Comparison of ENCODE assay signal across 23 cellular contexts in genomic region chr11:47969401-47969800, GRCh38. TPM values are rescaled to one million over a fixed set of nuclear protein-coding genes. Genes with fewer than 3 reads are reported as not detected.
DNase-seq lines count a peak whose midpoint lies in the region; ATAC-seq, FAIRE-seq and TF ChIP-seq lines count a peak whose summit lies in the region.
"Had no signal": no experiment of that assay in that cellular context is flagged by ENCODE, and none has a peak within 500 bp of the region (broad histone marks: within the 10 kb centered on the region; RNA-seq: fewer than 3 reads in every experiment).

No MANE protein-coding gene starts in this region.

- no peak overlapping the region for H3K4me3 Mint-ChIP-seq in naive thymus-derived CD4-positive, alpha-beta T cell
- H3K4me3 Mint-ChIP-seq: CD8-positive, alpha-beta T cell had no signal

- TF ChIP-seq RAD21 in K562 (CRISPR knock-in tag; conservative IDR thresholded peaks at IDR 0.05 in 1 of 2, IDR thresholded peaks at IDR 0.05 in 1 of 2) = no peak

- no peaks in the 10 kb centered on the region for H3K9me3 Mint-ChIP-seq in naive thymus-derived CD4-positive, alpha-beta T cell
- H3K9me3 Mint-ChIP-seq: CD8-positive, alpha-beta T cell; IgD-negative memory B cell had no signal

- no peak overlapping the region for H3K4me3 ChIP-seq in OCI-LY1 (ENCODE audit: low read depth, low read length, poor library complexity, severe bottlenecking)
- H3K4me3 ChIP-seq in K562 = no peak overlapping the region
- H3K4me3 ChIP-seq in naive thymus-derived CD4-positive, alpha-beta T cell (ENCODE audit: low read length) = no peak overlapping the region
- H3K4me3 ChIP-seq: A549, Peyer's patch had no signal

- H3F3A ChIP-seq in OCI-LY1 (ENCODE audit: insufficient read depth, low read length) = no peaks in the 10 kb centered on the region

- TF ChIP-seq POLR2A in K562 (conservative IDR thresholded peaks at IDR 0.05) = no peak

- ATAC-seq in K562 (no peak), HG03159 (IDR thresholded peaks at IDR 0.05; ENCODE audit: unreplicated experiment) (no peak), GM19324 (IDR thresholded peaks at IDR 0.05; ENCODE audit: low FRiP score, unreplicated experiment) (no peak), HG02970 (IDR thresholded peaks at IDR 0.05; ENCODE audit: low FRiP score, unreplicated experiment) (no peak)
- peak; percentile 27 for ATAC-seq in naive thymus-derived CD4-positive, alpha-beta T cell
- ATAC-seq: A549; CD8-positive, alpha-beta T cell had no signal

- H3K36me3 ChIP-seq in OCI-LY1 (ENCODE audit: insufficient read depth, low read length) = no peaks in the 10 kb centered on the region
- H3K36me3 ChIP-seq in K562 (ENCODE audit: control insufficient read depth, insufficient read depth, low read length) = no peaks in the 10 kb centered on the region
- no peaks in the 10 kb centered on the region for H3K36me3 ChIP-seq in naive thymus-derived CD4-positive, alpha-beta T cell (ENCODE audit: control insufficient read depth in 2 of 3, insufficient read depth in 3 of 3, low read length in 3 of 3)
- H3K36me3 ChIP-seq: Peyer's patch had no signal

- TF ChIP-seq CTCF in OCI-LY1 (IDR thresholded peaks at IDR 0.05; ENCODE audit: low read length) (no peak), K562 (IDR thresholded peaks at IDR 0.05 in 2 of 3, conservative IDR thresholded peaks at IDR 0.05 in 1 of 3; ENCODE audit: insufficient read depth in 2 of 3, low read depth in 1 of 3, low read length in 3 of 3) (no peak)

- no peaks in the 10 kb centered on the region for H3K27me3 Mint-ChIP-seq in naive thymus-derived CD4-positive, alpha-beta T cell
- H3K27me3 Mint-ChIP-seq: IgD-negative memory B cell had no signal

- no peaks in the 10 kb centered on the region for H3K27me3 ChIP-seq in OCI-LY1 (ENCODE audit: insufficient read depth, low read length)
- H3K27me3 ChIP-seq in K562 (ENCODE audit: control insufficient read depth in 2 of 2, insufficient read depth in 2 of 2, low read length in 2 of 2) = no peaks in the 10 kb centered on the region
- no peaks in the 10 kb centered on the region for H3K27me3 ChIP-seq in naive thymus-derived CD4-positive, alpha-beta T cell (ENCODE audit: control insufficient read depth in 2 of 2, insufficient read depth in 2 of 2, low read length in 2 of 2)
- H3K27me3 ChIP-seq: Peyer's patch had no signal

- in situ Hi-C loops in K562 (cut with MboI) = no loop called here

- H3K9me2 ChIP-seq in OCI-LY1 (ENCODE audit: low read depth, low read length) = no peaks in the 10 kb centered on the region

- H4K20me1 ChIP-seq in OCI-LY1 (ENCODE audit: insufficient read depth, low read length) = no peaks in the 10 kb centered on the region
- no peaks in the 10 kb centered on the region for H4K20me1 ChIP-seq in K562 (replicated peaks; ENCODE audit: control insufficient read depth, insufficient read depth, low read length)

- H3K4me2 ChIP-seq in OCI-LY1 (ENCODE audit: low read length) (no peak overlapping the region), K562 (ENCODE audit: insufficient read depth, low read length) (no peak overlapping the region)
- H3K4me2 ChIP-seq: A549 had no signal

- H2AFZ ChIP-seq in OCI-LY1 (ENCODE audit: low read length) (no peak overlapping the region), K562 (ENCODE audit: low read depth, low read length) (0 out of 2 replicates have a peak overlapping the region, but pooled peaks have one; percentile 39)

- peaks cover 0 to 14% (median 4%) of the 10 kb centered on the region in 7 donors for H3K4me1 Mint-ChIP-seq in naive thymus-derived CD4-positive, alpha-beta T cell

- 84% methylated on average over 8 of the region's 8 CpGs for WGBS in K562 (ENCODE audit: insufficient coverage, low coverage, missing lambda C conversion rate)

- POLR2A ChIA-PET in K562 (lab: Yijun Ruan, JAX) = interaction anchor here (1.0 to 1.6 kb wide), 3 partner anchors 14 to 17 kb away, joined by 3 to 4 read pairs (median 4); no protein-coding TSS in a partner anchor
- POLR2A ChIA-PET in naive thymus-derived CD4-positive, alpha-beta T cell (lab: Charles Lee) = no interaction called here

- H3K36me3 Mint-ChIP-seq in naive thymus-derived CD4-positive, alpha-beta T cell = no peaks in the 10 kb centered on the region
- H3K36me3 Mint-ChIP-seq: CD8-positive, alpha-beta T cell; IgD-negative memory B cell had no signal

- H3K9ac ChIP-seq in OCI-LY1 (ENCODE audit: low read length) = no peak overlapping the region
- H3K9ac ChIP-seq in K562 (ENCODE audit: insufficient read depth in 1 of 2, low read depth in 2 of 2, low read length in 2 of 2) = no peak overlapping the region

- no peak for FAIRE-seq in K562 (lab: Jason Lieb, UNC)
- FAIRE-seq: A549, G401.6, H1 had no signal

- peak overlapping the region in 2 of 9 donors; percentile 68 to 76 for H3K27ac Mint-ChIP-seq in naive thymus-derived CD4-positive, alpha-beta T cell
- H3K27ac Mint-ChIP-seq: CD8-positive, alpha-beta T cell had no signal

- no TSS peak for BruUV-seq in K562 (replicated peaks; lab: Mats Ljungman, UMichigan)

- H3K4me1 ChIP-seq in OCI-LY1 (ENCODE audit: insufficient read depth, low read length, severe bottlenecking) = peaks cover 29% of the 10 kb centered on the region
- peaks cover 0 to 3% of the 10 kb centered on the region in 2 experiments; a peak in 1 of 5 replicates for H3K4me1 ChIP-seq in K562 (replicated peaks in 1 of 2; ENCODE audit: control insufficient read depth in 2 of 2, insufficient read depth in 2 of 2, low read length in 2 of 2)
- no peaks in the 10 kb centered on the region for H3K4me1 ChIP-seq in naive thymus-derived CD4-positive, alpha-beta T cell (ENCODE audit: control insufficient read depth in 2 of 2, insufficient read depth in 2 of 2, low read length in 2 of 2)
- H3K4me1 ChIP-seq: Caco-2 had no signal

- H3K9me3 ChIP-seq in OCI-LY1 (ENCODE audit: low read length) (no peaks in the 10 kb centered on the region), K562 (replicated peaks; ENCODE audit: control insufficient read depth, insufficient read depth, low read depth, low read length) (no peaks in the 10 kb centered on the region)
- H3K9me3 ChIP-seq in naive thymus-derived CD4-positive, alpha-beta T cell (ENCODE audit: control insufficient read depth in 2 of 3, low read length in 3 of 3) = no peaks in the 10 kb centered on the region
- H3K9me3 ChIP-seq: A549, Caco-2, Peyer's patch had no signal

- H3K9me1 ChIP-seq in K562 (ENCODE audit: control insufficient read depth, insufficient read depth, low read length) = no peaks in the 10 kb centered on the region

- H3K27ac ChIP-seq in OCI-LY1 (ENCODE audit: low read depth, low read length, poor library complexity, severe bottlenecking) = peak overlapping the region; percentile 32
- H3K27ac ChIP-seq in K562 (ENCODE audit: extremely low read depth, low read depth, low read length) = no peak overlapping the region
- H3K27ac ChIP-seq in naive thymus-derived CD4-positive, alpha-beta T cell (ENCODE audit: low read depth, low read length) = no peak overlapping the region
- H3K27ac ChIP-seq: A549, C4-2B, Peyer's patch had no signal

- CTCF ChIA-PET in K562 (lab: Yijun Ruan, JAX; ENCODE audit: low intra/inter-chr PET ratio) = no interaction called here
- CTCF ChIA-PET in naive thymus-derived CD4-positive, alpha-beta T cell (lab: Charles Lee) = no interaction called here

- H3K79me2 ChIP-seq in OCI-LY1 (ENCODE audit: insufficient read depth, low read length) (no peaks in the 10 kb centered on the region), K562 (ENCODE audit: control insufficient read depth, insufficient read depth, low read length) (no peaks in the 10 kb centered on the region)

- TF ChIP-seq EP300 in K562 (IDR thresholded peaks at IDR 0.05; ENCODE audit: low read length) = no peak

- intact Hi-C loops in K562 (cut with micrococcal nuclease) = no loop called here
- intact Hi-C loops in naive thymus-derived CD4-positive, alpha-beta T cell (cut with micrococcal nuclease) = no loop called here

- DNase-seq in K562 (ENCODE audit: extremely low read depth in 1 of 4, low spot score in 3 of 4) = no peak
- DNase-seq in naive thymus-derived CD4-positive, alpha-beta T cell = no peak
- no peak for DNase-seq in activated CD4-positive, CD25-positive, alpha-beta regulatory T cell treated with anti-CD3 and anti-CD28 coated beads, Interleukin-2, amount 50 U/mL, for 72 hours
- DNase-seq: Caco-2; CD8-positive, alpha-beta T cell; HCEC 1CT; NCI-H1048; NCI-H1417; NCI-H1694; NCI-H2029 treated with DMSO at 0.1 percent for 48 hours; NCI-H446 treated with DMSO at 0.1 percent for 48 hours; NCI-H526 treated with DMSO at 0.1 percent for 48 hours; Peyer's patch; SHP77 treated with DMSO at 0.1 percent for 48 hours had no signal

TF ChIP-seq in K562, 482 proteins besides CTCF, POLR2A, EP300 and RAD21 (continues in another document):
- no peak for TF ChIP-seq ZFP30 (CRISPR knock-in tag; IDR thresholded peaks at IDR 0.05; ENCODE audit: borderline replicate concordance)
- no peak for TF ChIP-seq USF2 (CRISPR knock-in tag; IDR thresholded peaks at IDR 0.05)
- no peak for TF ChIP-seq TAL1 (IDR thresholded peaks at IDR 0.05)

RNA-seq across cellular contexts. Expression of gene PTPRJ, which starts 11.0 kb away (rescaled TPM):
- total RNA-seq in K562 (2011; cell fraction: chromatin; rRNA removed; ENCODE audit: low replicate concordance) = 6.8 and 11.6 TPM in 2 replicates
- total RNA-seq in K562 (2011; cell fraction: nucleolus; rRNA removed) = 3.7 and 3.8 TPM in 2 replicates
- total RNA-seq in K562 (2011; cell fraction: nucleoplasm; rRNA removed) = 6.5 and 12.5 TPM in 2 replicates
- 3.8 and 5.0 TPM in 2 replicates for total RNA-seq in K562 (2014; rRNA removed)
- 6.7 and 7.1 TPM in 2 replicates for total RNA-seq in K562 (2014; rRNA removed; fragmentation: Illumina TruSeq; extraction: Trizol)
- total RNA-seq in K562 (2015; rRNA removed; fragmentation: Illumina TruSeq; extraction: Trizol) = 7.1 TPM in 2 replicates
- total RNA-seq in K562 (2021) = 10.2 and 10.7 TPM in 2 replicates
- polyA plus RNA-seq in K562 (2011; rRNA removed) = 3.8 and 4.8 TPM in 2 replicates
- polyA plus RNA-seq in K562 (2011; cell fraction: cytosol; rRNA removed) = 3.3 and 3.5 TPM in 2 replicates
- 2.5 and 3.5 TPM in 2 replicates for polyA plus RNA-seq in K562 (2011; cell fraction: nucleus; rRNA removed)
- 4.9 and 6.3 TPM in 2 replicates for polyA plus RNA-seq in K562 (2012)
- 5.7 and 5.8 TPM in 2 replicates for polyA plus RNA-seq in K562 (2014; fragmentation: Illumina TruSeq; extraction: Trizol)
- under 1 TPM; 0.56 to 0.65 TPM for polyA plus RNA-seq in K562 (2014; fragmentation: Nextera tagmentation; extraction: Ambion mirVana)
- polyA plus RNA-seq in K562 (2014; rRNA removed) = 3.5 and 4.0 TPM in 2 replicates
- 3.3 and 4.6 TPM in 2 replicates for polyA minus RNA-seq in K562 (2011; rRNA and poly(A)+ RNA removed)
- polyA minus RNA-seq in K562 (2011; cell fraction: cytosol; rRNA and poly(A)+ RNA removed) = 2.5 and 3.1 TPM in 2 replicates
- 1.5 and 2.2 TPM in 2 replicates for polyA minus RNA-seq in K562 (2011; cell fraction: nucleus; rRNA and poly(A)+ RNA removed)
- 10 to 100 TPM; 31.8 to 82.3 (median 53.9) TPM for total RNA-seq in naive thymus-derived CD4-positive, alpha-beta T cell
- 10 to 100 TPM in 1 of 2 donors, 1 to 10 TPM in 1; 7.0 to 11.8 TPM for polyA plus RNA-seq in naive thymus-derived CD4-positive, alpha-beta T cell
